ENCODE assay signal across 16 cellular contexts in the genomic region with DNA sequence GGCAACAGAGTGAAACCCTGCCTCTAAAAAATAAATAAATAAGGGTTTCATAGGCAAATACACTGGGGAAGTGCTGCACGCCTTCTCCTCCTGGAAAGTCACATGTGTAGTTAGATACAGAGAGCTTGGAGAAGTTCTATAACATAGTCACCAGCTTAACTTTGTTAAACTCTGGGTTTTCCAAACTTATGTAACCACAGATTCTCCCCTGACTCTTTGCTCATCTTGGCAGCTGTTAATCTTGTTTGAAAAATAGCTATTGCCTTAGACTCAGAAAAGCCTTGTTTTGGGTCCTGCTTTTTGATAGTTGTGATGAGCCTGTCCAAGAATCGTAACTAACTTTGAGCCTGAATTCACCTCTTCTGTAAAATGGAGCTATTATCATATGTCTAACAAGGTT. TPM values are rescaled to one million over a fixed set of nuclear protein-coding genes. Genes with fewer than 3 reads are reported as not detected.
A peak's percentile ranks its signal among the peaks of the same experiment; 100 is the strongest.
DNase-seq lines count a peak whose midpoint lies in the region; ATAC-seq and TF ChIP-seq lines count a peak whose summit lies in the region.
"Had no signal": no experiment of that assay in that cellular context is flagged by ENCODE, and none has a peak within 500 bp of the region (broad histone marks: within the 10 kb centered on the region; RNA-seq: fewer than 3 reads in every experiment).

No MANE protein-coding gene starts in this region.

- peak; percentile 20 for ATAC-seq in omental fat pad (ENCODE audit: low FRiP score)
- ATAC-seq in HG02870 (IDR thresholded peaks at IDR 0.05; ENCODE audit: unreplicated experiment), result no peak

- H3K4me1 Mint-ChIP-seq in immature natural killer cell, result no peaks in the 10 kb centered on the region
- H3K4me1 Mint-ChIP-seq: CD14-positive monocyte; CD8-positive, alpha-beta memory T cell; IgD-negative memory B cell had no signal

- no peaks in the 10 kb centered on the region for H4K20me1 ChIP-seq in mammary epithelial cell (ENCODE audit: insufficient read depth, low read length)

- H2AFZ ChIP-seq in mammary epithelial cell (ENCODE audit: low read depth, low read length), result no peak overlapping the region

- DNase-seq in mammary epithelial cell (peak; percentile 18), breast epithelium (ENCODE audit: low spot score in 2 of 2) (no peak), fibroblast of peridontal ligament (ENCODE audit: extremely low read depth) (peak; percentile 83), omental fat pad (ENCODE audit: low spot score) (no peak), immature natural killer cell (no peak), GF-D8 (lab: John Stamatoyannopoulos, UW) (no peak)
- DNase-seq: Caco-2; CD8-positive, alpha-beta memory T cell; HCEC 1CT; HFFc6 had no signal

- no peaks in the 10 kb centered on the region for H3K27me3 ChIP-seq in mammary epithelial cell (ENCODE audit: insufficient read depth, low read length)
- H3K27me3 ChIP-seq in breast epithelium, result no peaks in the 10 kb centered on the region

- no peaks in the 10 kb centered on the region for H3K36me3 Mint-ChIP-seq in immature natural killer cell
- H3K36me3 Mint-ChIP-seq: CD14-positive monocyte; CD8-positive, alpha-beta memory T cell; IgD-negative memory B cell had no signal

- H3K79me2 ChIP-seq in mammary epithelial cell (ENCODE audit: insufficient read depth, low read length), result no peaks in the 10 kb centered on the region

- H3K9ac ChIP-seq in mammary epithelial cell (ENCODE audit: insufficient read depth, low read length), result no peak overlapping the region

- in situ Hi-C loops in mammary epithelial cell (cut with MboI; ENCODE audit: low sequenced_read_pairs in 2 of 2), result no loop called here

- no peak overlapping the region for H3K27ac Mint-ChIP-seq in immature natural killer cell
- H3K27ac Mint-ChIP-seq: CD14-positive monocyte; CD8-positive, alpha-beta memory T cell; HFFc6; IgD-negative memory B cell had no signal

- H3K36me3 ChIP-seq in mammary epithelial cell (ENCODE audit: insufficient read depth, low read length) (no peaks in the 10 kb centered on the region), breast epithelium (no peaks in the 10 kb centered on the region)

- peaks cover 0 to 9% (median 4%) of the 10 kb centered on the region in 3 donors for H3K27me3 Mint-ChIP-seq in immature natural killer cell (ENCODE audit: low read depth in 3 of 3)

- H3K27ac ChIP-seq in mammary epithelial cell (ENCODE audit: insufficient read depth, low read depth, low read length) (no peak overlapping the region), breast epithelium (no peak overlapping the region)
- H3K27ac ChIP-seq: 22Rv1 had no signal

- H3K4me1 ChIP-seq in mammary epithelial cell (ENCODE audit: insufficient read depth, low read length) (no peaks in the 10 kb centered on the region), breast epithelium (no peaks in the 10 kb centered on the region)
- H3K4me1 ChIP-seq: Caco-2 had no signal

- H3K4me3 ChIP-seq in mammary epithelial cell (replicated peaks in 1 of 3; ENCODE audit: insufficient read depth in 1 of 3, low read depth in 2 of 3, low read length in 3 of 3), result no peak overlapping the region
- H3K4me3 ChIP-seq in breast epithelium, result no peak overlapping the region

- H3K9me3 ChIP-seq in mammary epithelial cell (replicated peaks; ENCODE audit: insufficient read depth, low read length) (no peaks in the 10 kb centered on the region), breast epithelium (no peaks in the 10 kb centered on the region)
- H3K9me3 ChIP-seq: Caco-2 had no signal

- no peak for TF ChIP-seq POLR2A in breast epithelium (IDR thresholded peaks at IDR 0.05)

- no TSS peak for BruUV-seq in mammary epithelial cell (replicated peaks; lab: Mats Ljungman, UMichigan)

- CTCF ChIA-PET in mammary epithelial cell (lab: Charles Lee; ENCODE audit: low non-redundant PET), result interaction anchor here (0.8 kb wide), 1 partner anchor 866 kb away, joined by 3 read pairs; no protein-coding TSS in a partner anchor

- no peaks in the 10 kb centered on the region for H3K9me3 Mint-ChIP-seq in immature natural killer cell
- H3K9me3 Mint-ChIP-seq: CD14-positive monocyte; CD8-positive, alpha-beta memory T cell; HFFc6; IgD-negative memory B cell had no signal

- intact Hi-C loops in mammary epithelial cell (cut with micrococcal nuclease), result no loop called here
- intact Hi-C loops in breast epithelium (cut with DNase I; ENCODE audit: low total_unique reads), result no loop called here

- no peak overlapping the region for H3K4me2 ChIP-seq in mammary epithelial cell (ENCODE audit: insufficient read depth, low read depth, low read length)

- TF ChIP-seq CTCF in mammary epithelial cell (conservative IDR thresholded peaks at IDR 0.05 in 1 of 2, IDR thresholded peaks at IDR 0.05 in 1 of 2; ENCODE audit: extremely low read depth in 1 of 2, insufficient read depth in 1 of 2, low read depth in 1 of 2, low read length in 2 of 2) (no peak), breast epithelium (IDR thresholded peaks at IDR 0.05) (no peak), omental fat pad (IDR thresholded peaks at IDR 0.05) (no peak)

- dilution Hi-C loops in mammary epithelial cell (cut with HindIII; ENCODE audit: low sequenced_read_pairs), result no loop called here

- 71% methylated on average over 2 of the region's 2 CpGs for WGBS in mammary epithelial cell (ENCODE audit: low coverage, missing lambda C conversion rate)

- H3K4me3 Mint-ChIP-seq in immature natural killer cell, result no peak overlapping the region
- H3K4me3 Mint-ChIP-seq: CD14-positive monocyte; CD8-positive, alpha-beta memory T cell; HFFc6; IgD-negative memory B cell had no signal

RNA-seq across cellular contexts. Expression of a gene that starts 25.3 kb away (rescaled TPM):
- under 1 TPM in 1 of 2 donors, not detected in 1; under 0.01 TPM for total RNA-seq in mammary epithelial cell
- polyA plus RNA-seq in mammary epithelial cell, result not detected
- not detected for polyA minus RNA-seq in mammary epithelial cell
- total RNA-seq in breast epithelium, result not detected
- total RNA-seq in omental fat pad, result under 1 TPM in 2 of 4 donors, not detected in 2; 0.06 to 0.09 TPM
- not detected for polyA plus RNA-seq in immature natural killer cell
- total RNA-seq: A673; CD8-positive, alpha-beta memory T cell; H4 had no signal
- polyA plus RNA-seq: CD14-positive monocyte; CD8-positive, alpha-beta memory T cell; IgD-negative memory B cell had no signal

Comparison
In these comparisons a context has a peak if more than half of its experiments do, and no peak if none do; other contexts are left out.
1. DNase-seq: peak in mammary epithelial cell (single experiment) and fibroblast of peridontal ligament (single experiment); none in breast epithelium (0 of 2), omental fat pad (single experiment), immature natural killer cell (0 of 3) and GF-D8 (single experiment).